In genomic region chr13:103349664-103350063, GRCh38 we compare ENCODE assay signal across 1 cellular context.
TF ChIP-seq lines count a peak whose summit lies in the region.

No MANE protein-coding gene starts in this region.

TF ChIP-seq in SK-N-SH treated with all-trans-retinoic acid at 6 μM for 48 hours, 23 proteins besides CTCF, POLR2A, EP300 and RAD21 (continued from another document):
- TF ChIP-seq TSHZ2 (CRISPR knock-in tag; IDR thresholded peaks at IDR 0.05) = peak; percentile 71; the same call in 1 of the 2 replicates
- peak; percentile 59; the same call in 1 of the 2 replicates for TF ChIP-seq TCF4 (CRISPR knock-in tag; IDR thresholded peaks at IDR 0.05; ENCODE audit: borderline replicate concordance)
- no peak for TF ChIP-seq PATZ1 (CRISPR knock-in tag; IDR thresholded peaks at IDR 0.05; ENCODE audit: borderline replicate concordance)
- TF ChIP-seq BACH2 (CRISPR knock-in tag; IDR thresholded peaks at IDR 0.05; ENCODE audit: borderline replicate concordance) = no peak
